ENCODE assay signal across 9 cellular contexts in genomic region chr14:70289138-70289537, GRCh38.
DNase-seq lines count a peak whose midpoint lies in the region; ATAC-seq and TF ChIP-seq lines count a peak whose summit lies in the region.
"Had no signal": no experiment of that assay in that cellular context is flagged by ENCODE, and none has a peak within 500 bp of the region (broad histone marks: within the 10 kb centered on the region; RNA-seq: fewer than 3 reads in every experiment).

No MANE protein-coding gene starts in this region.

- no peaks in the 10 kb centered on the region for H3K9me3 Mint-ChIP-seq in CD8-positive, alpha-beta T cell
- H3K9me3 Mint-ChIP-seq in activated CD8-positive, alpha-beta T cell treated with anti-CD3 and anti-CD28 coated beads, Interleukin-2, amount 10 ng/mL, durations not matched to agents 7 days and 5 days (ENCODE audit: insufficient read depth): no peaks in the 10 kb centered on the region

- H3K4me1 ChIP-seq in CD8-positive, alpha-beta T cell (ENCODE audit: insufficient read depth, low read length): no peaks in the 10 kb centered on the region
- no peaks in the 10 kb centered on the region for H3K4me1 ChIP-seq in testis

- peak overlapping the region; percentile 56 for H3K4me3 Mint-ChIP-seq in CD8-positive, alpha-beta T cell
- no peak overlapping the region for H3K4me3 Mint-ChIP-seq in activated CD8-positive, alpha-beta T cell treated with anti-CD3 and anti-CD28 coated beads, Interleukin-2, amount 10 ng/mL, durations not matched to agents 7 days and 5 days

- no peak for ATAC-seq in CD8-positive, alpha-beta T cell
- ATAC-seq in activated CD8-positive, alpha-beta T cell treated with anti-CD3 and anti-CD28 coated beads, Interleukin-2, amount 10 ng/mL, durations not matched to agents 7 days and 5 days: no peak
- no peak for ATAC-seq in GM21717 (IDR thresholded peaks at IDR 0.05; ENCODE audit: unreplicated experiment)

- DNase-seq in CD8-positive, alpha-beta T cell: peak in 3 of 7 experiments; percentile 8 to 34 (median 12)
- DNase-seq in Kasumi-1 (lab: John Stamatoyannopoulos, UW) (peak; percentile 63), medulla oblongata (ENCODE audit: extremely low spot score) (no peak), mucosa of gallbladder (ENCODE audit: low spot score) (no peak), testis (no peak)
- peak; percentile 27 for DNase-seq in activated CD8-positive, alpha-beta T cell treated with anti-CD3 and anti-CD28 coated beads, Interleukin-2, amount 10 ng/mL, durations not matched to agents 7 days and 5 days
- peak; percentile 74 for DNase-seq in stimulated activated CD4-positive, alpha-beta T cell treated with anti-CD3 and anti-CD28 coated beads, Interleukin-15, amount 100 ng/mL, for 24 hours
- DNase-seq: SHP77 treated with DMSO at 0.1 percent for 48 hours had no signal

- no peaks in the 10 kb centered on the region for H3K36me3 Mint-ChIP-seq in CD8-positive, alpha-beta T cell
- no peaks in the 10 kb centered on the region for H3K36me3 Mint-ChIP-seq in activated CD8-positive, alpha-beta T cell treated with anti-CD3 and anti-CD28 coated beads, Interleukin-2, amount 10 ng/mL, durations not matched to agents 7 days and 5 days (ENCODE audit: low read depth)

- no peaks in the 10 kb centered on the region for H3K9me3 ChIP-seq in CD8-positive, alpha-beta T cell (ENCODE audit: low read length)
- H3K9me3 ChIP-seq in testis: no peaks in the 10 kb centered on the region

- no peak for TF ChIP-seq POLR2A in testis (IDR thresholded peaks at IDR 0.05)

- intact Hi-C loops in CD8-positive, alpha-beta T cell (cut with DNase I, micrococcal nuclease): loop anchor here (2.0 to 5.0 kb wide), 2 partner anchors 68 to 70 kb away; partner anchors contain the start of gene COX16 (in 2 of the 2)
- intact Hi-C loops in testis (cut with DNase I; ENCODE audit: low total_unique reads): no loop called here

- CTCF ChIA-PET in CD8-positive, alpha-beta T cell (lab: Charles Lee): no interaction called here
- CTCF ChIA-PET in activated CD8-positive, alpha-beta T cell treated with anti-CD3 and anti-CD28 coated beads, Interleukin-2, amount 10 ng/mL, durations not matched to agents 7 days and 5 days (lab: Charles Lee): interaction anchor here (0.8 to 1.4 kb wide), 4 partner anchors 23 to 281 kb away, joined by 3 to 4 read pairs (median 3); no protein-coding TSS in a partner anchor

- peaks cover 4% of the 10 kb centered on the region for H3K27me3 Mint-ChIP-seq in CD8-positive, alpha-beta T cell (ENCODE audit: low read depth)
- peaks cover 5% of the 10 kb centered on the region for H3K27me3 Mint-ChIP-seq in activated CD8-positive, alpha-beta T cell treated with anti-CD3 and anti-CD28 coated beads, Interleukin-2, amount 10 ng/mL, durations not matched to agents 7 days and 5 days (ENCODE audit: low read depth)

- peaks cover 3% of the 10 kb centered on the region for H3K4me1 Mint-ChIP-seq in CD8-positive, alpha-beta T cell (ENCODE audit: low read depth)
- peaks cover 3% of the 10 kb centered on the region for H3K4me1 Mint-ChIP-seq in activated CD8-positive, alpha-beta T cell treated with anti-CD3 and anti-CD28 coated beads, Interleukin-2, amount 10 ng/mL, durations not matched to agents 7 days and 5 days (ENCODE audit: low read depth)

- H3K27ac Mint-ChIP-seq in CD8-positive, alpha-beta T cell: no peak overlapping the region
- no peak overlapping the region for H3K27ac Mint-ChIP-seq in activated CD8-positive, alpha-beta T cell treated with anti-CD3 and anti-CD28 coated beads, Interleukin-2, amount 10 ng/mL, durations not matched to agents 7 days and 5 days

- H3K4me3 ChIP-seq in CD8-positive, alpha-beta T cell (ENCODE audit: low read depth, low read length): no peak overlapping the region
- no peak overlapping the region for H3K4me3 ChIP-seq in testis

- H3K36me3 ChIP-seq in CD8-positive, alpha-beta T cell (ENCODE audit: insufficient read depth, low read length): no peaks in the 10 kb centered on the region
- H3K36me3 ChIP-seq in testis (ENCODE audit: low read depth, missing control alignments): no peaks in the 10 kb centered on the region

- no peaks in the 10 kb centered on the region for H3K27me3 ChIP-seq in CD8-positive, alpha-beta T cell (ENCODE audit: insufficient read depth, low read length)
- no peaks in the 10 kb centered on the region for H3K27me3 ChIP-seq in testis

- no peak for TF ChIP-seq CTCF in CD8-positive, alpha-beta T cell (IDR thresholded peaks at IDR 0.05)
- TF ChIP-seq CTCF in testis (IDR thresholded peaks at IDR 0.05): no peak

- H3K27ac ChIP-seq in CD8-positive, alpha-beta T cell (ENCODE audit: low read depth, low read length): no peak overlapping the region
- no peak overlapping the region for H3K27ac ChIP-seq in testis

- POLR2A ChIA-PET in CD8-positive, alpha-beta T cell (lab: Charles Lee): no interaction called here
- POLR2A ChIA-PET in activated CD8-positive, alpha-beta T cell treated with anti-CD3 and anti-CD28 coated beads, Interleukin-2, amount 10 ng/mL, durations not matched to agents 7 days and 5 days (lab: Charles Lee): no interaction called here

- 86 to 89% methylated on average over 14 of the region's 14 CpGs for WGBS in testis, 2 donors

Comparison
In these comparisons a context has a peak if more than half of its experiments do, and no peak if none do; other contexts are left out.
1. DNase-seq: peak in Kasumi-1 (2 of 2), activated CD8-positive, alpha-beta T cell treated with anti-CD3 and anti-CD28 coated beads, Interleukin-2, amount 10 ng/mL, durations not matched to agents 7 days and 5 days (single experiment) and stimulated activated CD4-positive, alpha-beta T cell treated with anti-CD3 and anti-CD28 coated beads, Interleukin-15, amount 100 ng/mL, for 24 hours (single experiment); none in medulla oblongata (single experiment), mucosa of gallbladder (single experiment) and testis (single experiment).